Comparison of ENCODE assay signal across 2 cellular contexts in the genomic region with DNA sequence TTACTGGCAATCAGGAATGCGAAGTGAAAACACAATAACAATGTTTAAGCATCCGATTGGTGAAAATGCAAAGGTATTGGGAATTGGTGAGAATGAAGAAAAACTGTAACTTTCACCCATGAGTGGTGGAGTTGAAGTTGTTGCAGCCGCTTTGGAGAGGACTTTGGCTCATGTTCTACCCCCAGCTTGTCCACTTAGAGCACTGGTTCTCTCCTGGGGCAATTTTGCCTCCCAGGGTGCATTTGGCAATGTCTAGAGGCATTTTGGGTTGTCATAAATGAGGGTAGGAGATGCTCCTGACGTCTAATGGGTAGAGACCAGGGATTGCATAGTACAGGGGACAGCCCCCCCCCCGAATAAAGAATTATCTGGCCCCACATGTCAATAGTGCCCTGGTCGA.
TF ChIP-seq lines count a peak whose summit lies in the region.

No MANE protein-coding gene starts in this region.

TF ChIP-seq in liver, 16 proteins besides CTCF, POLR2A, EP300 and RAD21:
- TF ChIP-seq, protein P1, sequence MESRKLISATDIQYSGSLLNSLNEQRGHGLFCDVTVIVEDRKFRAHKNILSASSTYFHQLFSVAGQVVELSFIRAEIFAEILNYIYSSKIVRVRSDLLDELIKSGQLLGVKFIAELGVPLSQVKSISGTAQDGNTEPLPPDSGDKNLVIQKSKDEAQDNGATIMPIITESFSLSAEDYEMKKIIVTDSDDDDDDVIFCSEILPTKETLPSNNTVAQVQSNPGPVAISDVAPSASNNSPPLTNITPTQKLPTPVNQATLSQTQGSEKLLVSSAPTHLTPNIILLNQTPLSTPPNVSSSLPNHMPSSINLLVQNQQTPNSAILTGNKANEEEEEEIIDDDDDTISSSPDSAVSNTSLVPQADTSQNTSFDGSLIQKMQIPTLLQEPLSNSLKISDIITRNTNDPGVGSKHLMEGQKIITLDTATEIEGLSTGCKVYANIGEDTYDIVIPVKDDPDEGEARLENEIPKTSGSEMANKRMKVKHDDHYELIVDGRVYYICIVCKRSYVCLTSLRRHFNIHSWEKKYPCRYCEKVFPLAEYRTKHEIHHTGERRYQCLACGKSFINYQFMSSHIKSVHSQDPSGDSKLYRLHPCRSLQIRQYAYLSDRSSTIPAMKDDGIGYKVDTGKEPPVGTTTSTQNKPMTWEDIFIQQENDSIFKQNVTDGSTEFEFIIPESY (IDR thresholded peaks at IDR 0.05), result no peak
- TF ChIP-seq, protein P2, sequence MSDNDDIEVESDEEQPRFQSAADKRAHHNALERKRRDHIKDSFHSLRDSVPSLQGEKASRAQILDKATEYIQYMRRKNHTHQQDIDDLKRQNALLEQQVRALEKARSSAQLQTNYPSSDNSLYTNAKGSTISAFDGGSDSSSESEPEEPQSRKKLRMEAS (IDR thresholded peaks at IDR 0.05), result no peak
- TF ChIP-seq, protein P3, sequence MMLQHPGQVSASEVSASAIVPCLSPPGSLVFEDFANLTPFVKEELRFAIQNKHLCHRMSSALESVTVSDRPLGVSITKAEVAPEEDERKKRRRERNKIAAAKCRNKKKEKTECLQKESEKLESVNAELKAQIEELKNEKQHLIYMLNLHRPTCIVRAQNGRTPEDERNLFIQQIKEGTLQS (IDR thresholded peaks at IDR 0.05), result no peak
- peak; percentile 40 to 61 for TF ChIP-seq HNF4A (conservative IDR thresholded peaks at IDR 0.05)
- peak; percentile 40 for TF ChIP-seq SP1 (IDR thresholded peaks at IDR 0.05)
- TF ChIP-seq GABPA (IDR thresholded peaks at IDR 0.05 in 1 of 2, conservative IDR thresholded peaks at IDR 0.05 in 1 of 2), result no peak
- TF ChIP-seq RXRA (IDR thresholded peaks at IDR 0.05), result peak in 1 of 2 donors; percentile 4
- peak; percentile 33 for TF ChIP-seq YY1 (IDR thresholded peaks at IDR 0.05)

TF ChIP-seq in HepG2, 621 proteins besides CTCF, POLR2A, EP300 and RAD21:
- TF ChIP-seq ZNF597 (CRISPR knock-in tag; IDR thresholded peaks at IDR 0.05) (no peak), ATF7-NPFF (CRISPR knock-in tag; IDR thresholded peaks at IDR 0.05; ENCODE audit: low read depth) (no peak), ZHX1 (CRISPR knock-in tag; IDR thresholded peaks at IDR 0.05; ENCODE audit: low read depth) (no peak)
